19 cellular contexts compared by ENCODE assay signal in the genomic region with DNA sequence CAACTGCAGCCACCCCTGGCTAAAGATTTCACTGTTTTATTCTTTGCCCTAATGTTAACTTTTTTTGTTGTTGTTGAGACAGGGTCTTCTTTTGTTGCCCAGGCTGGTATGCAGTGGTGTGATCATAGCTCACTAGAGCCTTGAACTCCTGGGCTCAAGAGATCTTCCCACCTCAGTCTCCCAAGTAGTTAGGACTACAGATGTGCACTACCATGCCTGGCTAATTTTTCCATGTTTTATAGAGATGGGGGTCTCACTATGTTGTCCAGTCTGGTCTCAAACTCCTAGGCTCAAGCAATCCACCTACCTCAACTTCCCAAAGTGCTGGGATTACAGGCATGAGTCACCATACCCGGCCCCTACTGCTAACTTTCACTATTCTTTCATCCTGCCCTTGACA.
"Had no signal": no experiment of that assay in that cellular context is flagged by ENCODE, and none has a peak within 500 bp of the region (broad histone marks: within the 10 kb centered on the region; RNA-seq: fewer than 3 reads in every experiment).

No MANE protein-coding gene starts in this region.

- H3K4me3 Mint-ChIP-seq: activated CD4-positive, alpha-beta memory T cell treated with anti-CD3 and anti-CD28 coated beads, Interleukin-2, amount 10 ng/mL, durations not matched to agents 7 days and 5 days; activated CD8-positive, alpha-beta memory T cell treated with anti-CD3 and anti-CD28 coated beads, Interleukin-2, amount 10 ng/mL, durations not matched to agents 7 days and 5 days; activated naive CD8-positive, alpha-beta T cell treated with anti-CD3 and anti-CD28 coated beads for 36 hours; activated T-helper 17 cell treated with anti-CD3 and anti-CD28 coated beads, Interleukin-2, amount 50 U/mL, for 72 hours; nephron progenitor cell had no signal

- H3K27me3 ChIP-seq: gastroesophageal sphincter, suprapubic skin, transverse colon, vagina had no signal

- H3K27ac ChIP-seq: lower lobe of right lung, suprapubic skin, transverse colon, vagina, WERI-Rb-1 had no signal

- H3K9me3 ChIP-seq: gastroesophageal sphincter, lower lobe of right lung, suprapubic skin, transverse colon, vagina had no signal

- ATAC-seq: esophagus mucosa, gastroesophageal sphincter had no signal

- DNase-seq: activated CD4-positive, alpha-beta memory T cell treated with anti-CD3 and anti-CD28 coated beads, Interleukin-2, amount 10 ng/mL, durations not matched to agents 7 days and 5 days; activated CD4-positive, alpha-beta T cell treated with anti-CD3 and anti-CD28 coated beads for 48 hours; activated CD8-positive, alpha-beta memory T cell treated with anti-CD3 and anti-CD28 coated beads, Interleukin-2, amount 10 ng/mL, durations not matched to agents 7 days and 5 days; activated naive CD4-positive, alpha-beta T cell; activated naive CD8-positive, alpha-beta T cell treated with anti-CD3 and anti-CD28 coated beads for 36 hours; amniotic stem cell; lower lobe of right lung; nephron progenitor cell; nucleus accumbens; posterior cingulate gyrus; stimulated activated CD4-positive, alpha-beta T cell treated with anti-CD3 and anti-CD28 coated beads, Interleukin-2, amount 100 ng/mL, for 24 hours; stimulated activated naive CD8-positive, alpha-beta T cell treated with anti-CD3 and anti-CD28 coated beads, Interleukin-15, amount 100 ng/mL, for 72 hours; transverse colon; WERI-Rb-1 had no signal

- H3K4me3 ChIP-seq: gastroesophageal sphincter, lower lobe of right lung, suprapubic skin, transverse colon, vagina had no signal

- H3K36me3 ChIP-seq: gastroesophageal sphincter, lower lobe of right lung, suprapubic skin, transverse colon, vagina, WERI-Rb-1 had no signal

- H3K9me3 Mint-ChIP-seq: activated CD4-positive, alpha-beta memory T cell treated with anti-CD3 and anti-CD28 coated beads, Interleukin-2, amount 10 ng/mL, durations not matched to agents 7 days and 5 days; activated naive CD8-positive, alpha-beta T cell treated with anti-CD3 and anti-CD28 coated beads for 36 hours; activated T-helper 17 cell treated with anti-CD3 and anti-CD28 coated beads, Interleukin-2, amount 50 U/mL, for 72 hours; nephron progenitor cell; stimulated activated naive CD8-positive, alpha-beta T cell treated with anti-CD3 and anti-CD28 coated beads, Interleukin-15, amount 100 ng/mL, for 72 hours had no signal

- H3K27me3 Mint-ChIP-seq: activated CD4-positive, alpha-beta memory T cell treated with anti-CD3 and anti-CD28 coated beads, Interleukin-2, amount 10 ng/mL, durations not matched to agents 7 days and 5 days; activated CD8-positive, alpha-beta memory T cell treated with anti-CD3 and anti-CD28 coated beads, Interleukin-2, amount 10 ng/mL, durations not matched to agents 7 days and 5 days; activated naive CD8-positive, alpha-beta T cell treated with anti-CD3 and anti-CD28 coated beads for 36 hours; activated T-helper 17 cell treated with anti-CD3 and anti-CD28 coated beads, Interleukin-2, amount 50 U/mL, for 72 hours; stimulated activated naive CD8-positive, alpha-beta T cell treated with anti-CD3 and anti-CD28 coated beads, Interleukin-15, amount 100 ng/mL, for 72 hours had no signal

- H3K27ac Mint-ChIP-seq: activated CD4-positive, alpha-beta memory T cell treated with anti-CD3 and anti-CD28 coated beads, Interleukin-2, amount 10 ng/mL, durations not matched to agents 7 days and 5 days; activated CD8-positive, alpha-beta memory T cell treated with anti-CD3 and anti-CD28 coated beads, Interleukin-2, amount 10 ng/mL, durations not matched to agents 7 days and 5 days had no signal
